9 cellular contexts compared by ENCODE assay signal in the genomic region with DNA sequence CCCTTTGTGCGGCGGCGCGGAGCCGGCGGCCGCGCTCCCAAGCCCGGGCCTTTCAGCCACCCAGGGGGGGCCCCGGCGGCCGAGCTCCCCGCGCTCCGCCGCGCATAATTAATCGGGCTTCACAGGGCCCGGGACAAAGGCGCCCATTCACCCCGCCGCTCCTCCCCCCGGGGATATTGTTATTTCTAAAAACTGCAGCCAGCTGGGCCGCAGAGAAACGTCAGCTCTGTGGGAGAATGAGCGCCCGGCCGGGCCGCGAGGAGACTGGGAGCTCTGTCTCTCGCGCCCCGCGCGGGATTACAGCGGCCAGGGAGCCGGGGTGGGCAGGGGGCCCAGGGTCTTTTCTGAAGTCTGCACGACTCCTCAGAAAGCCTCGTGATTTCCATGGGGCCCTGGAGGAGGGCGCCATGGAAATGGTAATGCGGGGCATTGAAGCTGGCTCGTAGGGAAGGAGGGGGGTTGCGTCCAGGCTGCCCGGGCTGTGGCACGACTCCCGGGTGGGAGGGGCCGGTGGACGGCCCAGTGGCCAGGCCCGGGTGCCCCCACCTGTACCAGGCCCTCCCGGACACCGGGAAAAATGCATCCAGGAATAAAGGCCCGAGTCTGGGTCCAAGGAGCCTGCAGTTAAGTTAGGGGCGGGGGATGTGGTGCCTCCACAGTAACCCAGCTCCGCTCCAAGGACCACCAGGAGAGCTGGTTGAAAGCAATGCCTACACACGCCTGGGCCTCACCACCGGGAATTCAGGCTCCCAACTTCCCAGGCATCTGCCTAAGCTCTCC.
DNase-seq lines count a peak whose midpoint lies in the region; ATAC-seq and TF ChIP-seq lines count a peak whose summit lies in the region.
"Had no signal": no experiment of that assay in that cellular context is flagged by ENCODE, and none has a peak within 500 bp of the region (broad histone marks: within the 10 kb centered on the region; RNA-seq: fewer than 3 reads in every experiment).

No MANE protein-coding gene starts in this region.

- peak; percentile 93 for DNase-seq in astrocyte of the hippocampus (ENCODE audit: low read depth, low spot score)
- DNase-seq in psoas muscle = peak; percentile 76 to 88
- DNase-seq in activated CD8-positive, alpha-beta memory T cell treated with anti-CD3 and anti-CD28 coated beads for 24 hours = no peak
- no peak for DNase-seq in NCI-H1417 treated with DMSO at 0.1 percent for 48 hours (lab: John Stamatoyannopoulos, UW)
- DNase-seq: activated CD8-positive, alpha-beta memory T cell treated with anti-CD3 and anti-CD28 coated beads, Interleukin-2, amount 50 U/mL, for 4 hours had no signal

- no peak for TF ChIP-seq POLR2A in GM18505 (IDR thresholded peaks at IDR 0.05; ENCODE audit: borderline replicate concordance, extremely low read depth, insufficient read depth, insufficient read length)

- WGBS in psoas muscle, 3 donors = 11 to 12% (median 11%) methylated on average over 55 to 56 of the region's 56 CpGs

- no peaks in the 10 kb centered on the region for H3K36me3 ChIP-seq in ES-I3 (ENCODE audit: insufficient read depth, low read length)
- no peaks in the 10 kb centered on the region for H3K36me3 ChIP-seq in iPS-15b (ENCODE audit: control insufficient read depth, insufficient read depth, low read length)
- no peaks in the 10 kb centered on the region for H3K36me3 ChIP-seq in psoas muscle (ENCODE audit: insufficient read depth in 1 of 2, low read depth in 1 of 2)

- H3K4me3 ChIP-seq in iPS-15b (ENCODE audit: low read depth, low read length) (peak overlapping the region; percentile 27), psoas muscle (peak overlapping the region; percentile 74)

- no peaks in the 10 kb centered on the region for H3K9me3 ChIP-seq in ES-I3 (ENCODE audit: control insufficient read depth, insufficient read depth, low read length)
- H3K9me3 ChIP-seq in iPS-15b (ENCODE audit: control insufficient read depth, insufficient read depth, low read length) = no peaks in the 10 kb centered on the region
- H3K9me3 ChIP-seq in psoas muscle = no peaks in the 10 kb centered on the region

- no peak for TF ChIP-seq CTCF in psoas muscle (IDR thresholded peaks at IDR 0.05)

- ATAC-seq in psoas muscle (peak; percentile 88 to 94 (median 92)), GM18505 (IDR thresholded peaks at IDR 0.05; ENCODE audit: unreplicated experiment) (no peak), HG03439 (IDR thresholded peaks at IDR 0.05; ENCODE audit: unreplicated experiment) (no peak)

- peaks cover 7% of the 10 kb centered on the region for H3K27me3 ChIP-seq in iPS-15b (ENCODE audit: control insufficient read depth, insufficient read depth, low read length)
- no peaks in the 10 kb centered on the region for H3K27me3 ChIP-seq in psoas muscle (ENCODE audit: insufficient read depth in 3 of 3, low read length in 2 of 3)

- intact Hi-C loops in psoas muscle (cut with DNase I) = no loop called here

- peak overlapping the region; percentile 45 for H3K9ac ChIP-seq in ES-I3 (ENCODE audit: low read depth, low read length)
- peak overlapping the region; percentile 55 for H3K9ac ChIP-seq in iPS-15b (ENCODE audit: low read depth, low read length)

- peak overlapping the region; percentile 82 for H3K27ac ChIP-seq in psoas muscle

- peaks cover 13% of the 10 kb centered on the region for H3K4me1 ChIP-seq in ES-I3 (ENCODE audit: insufficient read depth, low read length)
- H3K4me1 ChIP-seq in iPS-15b (ENCODE audit: control insufficient read depth, insufficient read depth, low read length) = peaks cover 6% of the 10 kb centered on the region
- H3K4me1 ChIP-seq in psoas muscle = peaks cover 5% of the 10 kb centered on the region

Comparison
In these comparisons a context has a peak if more than half of its experiments do, and no peak if none do; other contexts are left out.
1. DNase-seq: peak in astrocyte of the hippocampus (single experiment) and psoas muscle (2 of 2); none in activated CD8-positive, alpha-beta memory T cell treated with anti-CD3 and anti-CD28 coated beads for 24 hours (single experiment) and NCI-H1417 treated with DMSO at 0.1 percent for 48 hours (single experiment).
2. ATAC-seq: peak in psoas muscle (4 of 4); none in GM18505 (single experiment) and HG03439 (single experiment).